In genomic region chr10:45585131-45585530, GRCh38 we compare ENCODE assay signal across 27 cellular contexts.
"Had no signal": no experiment of that assay in that cellular context is flagged by ENCODE, and none has a peak within 500 bp of the region (broad histone marks: within the 10 kb centered on the region; RNA-seq: fewer than 3 reads in every experiment).

No MANE protein-coding gene starts in this region.

- H3K4me3 ChIP-seq: colonic mucosa, lung, neural progenitor cell, psoas muscle, sigmoid colon, stomach, testis, tibial artery had no signal

- H3K4me3 Mint-ChIP-seq: dendritic cell treated with granulocyte-macrophage colony-stimulating factor and Interleukin-4, amounts not matched to agents 40 ng/mL and 50 ng/mL, for 4 days; endodermal cell; mesothelial cell of epicardium; naive thymus-derived CD4-positive, alpha-beta T cell; nephron; neural progenitor cell; stimulated activated effector memory CD8-positive, alpha-beta T cell treated with anti-CD3 and anti-CD28 coated beads, Interleukin-12 subunit alpha, Interleukin-12 subunit beta, amount 100 ng/mL, for 72 hours; type B pancreatic cell had no signal

- H3K27me3 ChIP-seq: colonic mucosa, neural progenitor cell, sigmoid colon, stomach, testis, tibial artery had no signal

- H3K27ac Mint-ChIP-seq: dendritic cell treated with granulocyte-macrophage colony-stimulating factor and Interleukin-4, amounts not matched to agents 40 ng/mL and 50 ng/mL, for 4 days; endodermal cell; mesothelial cell of epicardium; nephron; neural progenitor cell; stimulated activated effector memory CD8-positive, alpha-beta T cell treated with anti-CD3 and anti-CD28 coated beads, Interleukin-12 subunit alpha, Interleukin-12 subunit beta, amount 100 ng/mL, for 72 hours; type B pancreatic cell had no signal

- H3K27ac ChIP-seq: colonic mucosa, epithelial cell of prostate, neural progenitor cell, parathyroid adenoma, psoas muscle, sigmoid colon, stomach, testis, tibial artery had no signal

- H3K4me2 ChIP-seq: neural progenitor cell had no signal

- H3K27me3 Mint-ChIP-seq: dendritic cell treated with granulocyte-macrophage colony-stimulating factor and Interleukin-4, amounts not matched to agents 40 ng/mL and 50 ng/mL, for 4 days; type B pancreatic cell had no signal

- H3K4me1 ChIP-seq: neural progenitor cell, parathyroid adenoma had no signal

- ATAC-seq: esophagus mucosa; left lobe of liver; naive thymus-derived CD4-positive, alpha-beta T cell; psoas muscle; right cardiac atrium; stimulated activated effector memory CD8-positive, alpha-beta T cell treated with anti-CD3 and anti-CD28 coated beads, Interleukin-12 subunit alpha, Interleukin-12 subunit beta, amount 100 ng/mL, for 72 hours had no signal

- H3K9ac ChIP-seq: neural progenitor cell, parathyroid adenoma had no signal

- H2AFZ ChIP-seq: neural progenitor cell, parathyroid adenoma had no signal

- DNase-seq: colonic mucosa; effector CD8-positive, alpha-beta T cell; endodermal cell; foreskin fibroblast; kidney; mesenchymal stem cell; naive thymus-derived CD4-positive, alpha-beta T cell; psoas muscle; right cardiac atrium; sigmoid colon; stimulated activated CD4-positive, alpha-beta T cell treated with anti-CD3 and anti-CD28 coated beads, Interleukin-2, amount 100 ng/mL, for 24 hours; stimulated activated CD4-positive, alpha-beta T cell treated with anti-CD3 and anti-CD28 coated beads, Interleukin-4, amount 100 ng/mL, for 24 hours; stimulated activated naive CD4-positive, alpha-beta T cell treated with Interleukin-2 at 50 U/mL for 16 hours; stomach; testis; tibial artery had no signal

- H3K4me1 Mint-ChIP-seq: mesothelial cell of epicardium, nephron, neural progenitor cell had no signal
